ENCODE assay signal across 8 cellular contexts in the genomic region with DNA sequence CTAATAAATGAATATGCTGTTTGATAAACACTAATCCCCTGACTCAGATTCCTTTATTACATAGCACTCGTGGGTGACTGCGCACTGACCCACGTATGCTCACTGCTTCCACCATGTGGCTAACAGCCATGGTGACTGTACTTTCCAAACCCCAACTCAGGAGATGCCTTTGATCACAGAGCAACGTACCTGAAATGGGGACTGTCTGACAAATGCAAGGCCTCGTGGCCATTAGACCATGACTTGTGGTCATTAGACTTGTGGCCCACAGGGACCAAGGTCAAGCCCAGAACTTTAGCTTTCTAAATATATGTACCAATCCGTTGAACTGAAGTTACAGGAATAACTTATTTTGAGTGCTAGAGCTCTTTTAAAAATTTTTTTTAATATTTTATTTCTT. TPM values are rescaled to one million over a fixed set of nuclear protein-coding genes. Genes with fewer than 3 reads are reported as not detected.
DNase-seq lines count a peak whose midpoint lies in the region; ATAC-seq and TF ChIP-seq lines count a peak whose summit lies in the region.

No MANE protein-coding gene starts in this region.

- H3K4me3 ChIP-seq in left ventricle myocardium inferior (no peak overlapping the region), spleen (no peak overlapping the region)

- peaks cover 18 to 36% of the 10 kb centered on the region in 2 donors for H3K36me3 Mint-ChIP-seq in activated naive CD4-positive, alpha-beta T cell treated with anti-CD3 and anti-CD28 coated beads, Interleukin-2, amount 50 U/mL, for 72 hours

- H3K27ac ChIP-seq in left ventricle myocardium inferior (replicated peaks) (no peak overlapping the region), spleen (peak overlapping the region in 3 of 8 donors; percentile 1 to 25 (median 16))

- H3K36me3 ChIP-seq in left ventricle myocardium inferior (peaks cover 11% of the 10 kb centered on the region), spleen (peaks cover 0 to 98% (median 49%) of the 10 kb centered on the region in 6 donors)

- ATAC-seq in GM21367 (IDR thresholded peaks at IDR 0.05; ENCODE audit: unreplicated experiment) = peak; percentile 80
- peak; percentile 87 to 90 for ATAC-seq in activated naive CD4-positive, alpha-beta T cell treated with anti-CD3 and anti-CD28 coated beads, Interleukin-2, amount 50 U/mL, for 72 hours

- no peaks in the 10 kb centered on the region for H3K27me3 ChIP-seq in left ventricle myocardium inferior (ENCODE audit: low read depth)
- no peaks in the 10 kb centered on the region for H3K27me3 ChIP-seq in spleen (replicated peaks in 1 of 7)

- intact Hi-C loops in left ventricle myocardium inferior (cut with micrococcal nuclease) (no loop called here), spleen (cut with DNase I; ENCODE audit: low total_unique reads) (loop anchor here (5.0 kb wide), 1 partner anchor 160 kb away; no protein-coding TSS in a partner anchor)

- H3K9me3 ChIP-seq in left ventricle myocardium inferior (replicated peaks) (no peaks in the 10 kb centered on the region), spleen (no peaks in the 10 kb centered on the region)

- TF ChIP-seq POLR2A in spleen (IDR thresholded peaks at IDR 0.05) = no peak

- DNase-seq in ELR (ENCODE audit: low read depth) (peak; percentile 76), HS-5 (ENCODE audit: low read depth) (peak; percentile 25), SKM-1 (lab: John Stamatoyannopoulos, UW; ENCODE audit: unreplicated experiment) (peak; percentile 18), left ventricle myocardium inferior (no peak), spleen (no peak), NCI-H2171 treated with DMSO at 0.1 percent for 48 hours (lab: John Stamatoyannopoulos, UW) (no peak)
- DNase-seq in activated naive CD4-positive, alpha-beta T cell treated with anti-CD3 and anti-CD28 coated beads, Interleukin-2, amount 50 U/mL, for 72 hours (ENCODE audit: low spot score in 2 of 2) = peak in 1 of 2 donors; percentile 53

- TF ChIP-seq CTCF in left ventricle myocardium inferior (IDR thresholded peaks at IDR 0.05; ENCODE audit: borderline replicate concordance) = peak; percentile 69
- TF ChIP-seq CTCF in spleen (IDR thresholded peaks at IDR 0.05 in 8 of 11, conservative IDR thresholded peaks at IDR 0.05 in 3 of 11) = peak; percentile 50 to 76 (median 63)

- 16 to 32% (median 25%) methylated on average over 6 of the region's 6 CpGs for WGBS in spleen, 5 donors

- H3K9me3 Mint-ChIP-seq in activated naive CD4-positive, alpha-beta T cell treated with anti-CD3 and anti-CD28 coated beads, Interleukin-2, amount 50 U/mL, for 72 hours = no peaks in the 10 kb centered on the region

- peak overlapping the region; percentile 50 to 76 for H3K27ac Mint-ChIP-seq in activated naive CD4-positive, alpha-beta T cell treated with anti-CD3 and anti-CD28 coated beads, Interleukin-2, amount 50 U/mL, for 72 hours

- H3K4me1 ChIP-seq in left ventricle myocardium inferior (peaks cover 10% of the 10 kb centered on the region), spleen (peaks cover 0 to 15% (median 0%) of the 10 kb centered on the region in 6 donors)

RNA-seq across cellular contexts. Expression of gene CYFIP2, which starts 46.6 kb away (rescaled TPM):
- 100 to 1,000 TPM; 335 to 493 TPM for total RNA-seq in activated naive CD4-positive, alpha-beta T cell treated with anti-CD3 and anti-CD28 coated beads, Interleukin-2, amount 50 U/mL, for 72 hours
- total RNA-seq in left ventricle myocardium inferior = 28.2 TPM
- total RNA-seq in spleen = 100 to 1,000 TPM; 123 to 232 (median 198) TPM
- polyA plus RNA-seq in spleen = 10 to 100 TPM; 74.8 to 83.4 (median 75.1) TPM

Comparison
In these comparisons a context has a peak if more than half of its experiments do, and no peak if none do; other contexts are left out.
1. DNase-seq: peak in ELR (single experiment), HS-5 (single experiment) and SKM-1 (single experiment); none in left ventricle myocardium inferior (single experiment), spleen (single experiment) and NCI-H2171 treated with DMSO at 0.1 percent for 48 hours (single experiment).